ENCODE assay signal across 14 cellular contexts in genomic region chr6:154766993-154767392, GRCh38. TPM values are rescaled to one million over a fixed set of nuclear protein-coding genes. Genes with fewer than 3 reads are reported as not detected.
DNase-seq lines count a peak whose midpoint lies in the region; ATAC-seq and TF ChIP-seq lines count a peak whose summit lies in the region.
"Had no signal": no experiment of that assay in that cellular context is flagged by ENCODE, and none has a peak within 500 bp of the region (broad histone marks: within the 10 kb centered on the region; RNA-seq: fewer than 3 reads in every experiment).

No MANE protein-coding gene starts in this region.

- no peaks in the 10 kb centered on the region for H3K27me3 Mint-ChIP-seq in MCF 10A (ENCODE audit: insufficient read depth, unreplicated experiment)
- no peaks in the 10 kb centered on the region for H3K27me3 Mint-ChIP-seq in stimulated activated naive B cell treated with anti-CD40 and anti-IgM and Interleukin-4, amounts not matched to agents 10 μg/mL and 1 μg/mL and 100 μg/mL, for 72 hours
- no peaks in the 10 kb centered on the region for H3K27me3 Mint-ChIP-seq in Caco-2 (ENCODE audit: insufficient read depth, unreplicated experiment)
- H3K27me3 Mint-ChIP-seq: activated B cell treated with CpG ODN at 0.5 μM for 24 hours had no signal

- peaks cover 0 to 8% of the 10 kb centered on the region in 2 donors for H3K4me1 ChIP-seq in breast epithelium
- peaks cover 52% of the 10 kb centered on the region for H3K4me1 ChIP-seq in adipocyte (ENCODE audit: control insufficient read depth, insufficient read depth, low read length)
- peaks cover 0 to 57% of the 10 kb centered on the region in 2 donors for H3K4me1 ChIP-seq in right atrium auricular region
- H3K4me1 ChIP-seq in Caco-2 = no peaks in the 10 kb centered on the region

- peaks cover 50% of the 10 kb centered on the region for H3K4me1 Mint-ChIP-seq in MCF 10A (ENCODE audit: insufficient read depth, unreplicated experiment)
- peaks cover 43 to 63% of the 10 kb centered on the region in 2 donors for H3K4me1 Mint-ChIP-seq in stimulated activated naive B cell treated with anti-CD40 and anti-IgM and Interleukin-4, amounts not matched to agents 10 μg/mL and 1 μg/mL and 100 μg/mL, for 72 hours
- peaks cover 18% of the 10 kb centered on the region for H3K4me1 Mint-ChIP-seq in Caco-2 (ENCODE audit: low read depth, unreplicated experiment)

- H3K9ac ChIP-seq in adipocyte (ENCODE audit: low read length) = no peak overlapping the region

- H3K4me3 ChIP-seq in breast epithelium (no peak overlapping the region), adipocyte (ENCODE audit: low read length) (no peak overlapping the region), right atrium auricular region (no peak overlapping the region), Caco-2 (ENCODE audit: low read depth, low read length) (no peak overlapping the region)

- no peak for TF ChIP-seq POLR2A in breast epithelium (IDR thresholded peaks at IDR 0.05)

- ATAC-seq in stimulated activated naive B cell treated with anti-CD40 and anti-IgM and Interleukin-4, amounts not matched to agents 10 μg/mL and 1 μg/mL and 100 μg/mL, for 72 hours (replicated peaks) = no peak
- no peak for ATAC-seq in GM18873 (IDR thresholded peaks at IDR 0.05; ENCODE audit: low FRiP score, unreplicated experiment)

- intact Hi-C loops in MCF 10A (cut with micrococcal nuclease) (no loop called here), breast epithelium (cut with DNase I; ENCODE audit: low total_unique reads) (no loop called here), Caco-2 (cut with micrococcal nuclease; ENCODE audit: unreplicated experiment) (no loop called here)

- H3K36me3 Mint-ChIP-seq in MCF 10A (ENCODE audit: insufficient read depth, unreplicated experiment) (peaks cover 10% of the 10 kb centered on the region), Caco-2 (ENCODE audit: insufficient read depth, unreplicated experiment) (peaks cover 18% of the 10 kb centered on the region)
- H3K36me3 Mint-ChIP-seq in stimulated activated naive B cell treated with anti-CD40 and anti-IgM and Interleukin-4, amounts not matched to agents 10 μg/mL and 1 μg/mL and 100 μg/mL, for 72 hours = peaks cover 4 to 33% of the 10 kb centered on the region in 2 donors

- H3K9me3 Mint-ChIP-seq in MCF 10A (ENCODE audit: unreplicated experiment) = no peaks in the 10 kb centered on the region
- H3K9me3 Mint-ChIP-seq in stimulated activated naive B cell treated with anti-CD40 and anti-IgM and Interleukin-4, amounts not matched to agents 10 μg/mL and 1 μg/mL and 100 μg/mL, for 72 hours = peaks cover 0 to 5% of the 10 kb centered on the region in 2 donors
- H3K9me3 Mint-ChIP-seq in Caco-2 (ENCODE audit: unreplicated experiment) = no peaks in the 10 kb centered on the region
- H3K9me3 Mint-ChIP-seq: activated B cell treated with CpG ODN at 0.5 μM for 24 hours had no signal

- H3K27ac Mint-ChIP-seq in MCF 10A (ENCODE audit: low read depth, unreplicated experiment) = peak overlapping the region; percentile 23
- H3K27ac Mint-ChIP-seq in stimulated activated naive B cell treated with anti-CD40 and anti-IgM and Interleukin-4, amounts not matched to agents 10 μg/mL and 1 μg/mL and 100 μg/mL, for 72 hours = peak overlapping the region; percentile 43
- H3K27ac Mint-ChIP-seq in Caco-2 (ENCODE audit: unreplicated experiment) = no peak overlapping the region
- H3K27ac Mint-ChIP-seq: activated B cell treated with CpG ODN at 0.5 μM for 24 hours had no signal

- no peaks in the 10 kb centered on the region for H3K9me3 ChIP-seq in breast epithelium
- H3K9me3 ChIP-seq in adipocyte (ENCODE audit: control insufficient read depth, low read length) = no peaks in the 10 kb centered on the region
- peaks cover 0 to 5% of the 10 kb centered on the region in 2 donors for H3K9me3 ChIP-seq in right atrium auricular region
- no peaks in the 10 kb centered on the region for H3K9me3 ChIP-seq in Caco-2

- BruUV-seq in MCF 10A (replicated peaks; lab: Mats Ljungman, UMichigan) = no TSS peak
- BruUV-seq in Caco-2 (replicated peaks; lab: Mats Ljungman, UMichigan) = no TSS peak

- CTCF ChIA-PET in MCF 10A (lab: Yijun Ruan, JAX) = interaction anchor here (0.6 kb wide), 1 partner anchor 263 kb away, joined by 3 read pairs; no protein-coding TSS in a partner anchor
- CTCF ChIA-PET in Caco-2 (lab: Charles Lee) = interaction anchor here (0.6 kb wide), 1 partner anchor 12 kb away, joined by 4 read pairs; no protein-coding TSS in a partner anchor

- H3K4me3 Mint-ChIP-seq in MCF 10A (ENCODE audit: unreplicated experiment) = no peak overlapping the region
- no peak overlapping the region for H3K4me3 Mint-ChIP-seq in stimulated activated naive B cell treated with anti-CD40 and anti-IgM and Interleukin-4, amounts not matched to agents 10 μg/mL and 1 μg/mL and 100 μg/mL, for 72 hours
- H3K4me3 Mint-ChIP-seq in Caco-2 (ENCODE audit: unreplicated experiment) = no peak overlapping the region
- H3K4me3 Mint-ChIP-seq: activated B cell treated with CpG ODN at 0.5 μM for 24 hours had no signal

- POLR2A ChIA-PET in MCF 10A (lab: Yijun Ruan, JAX) (interaction anchor here (0.6 to 2.7 kb wide), 4 partner anchors 10 to 72 kb away, joined by 3 to 8 read pairs (median 4); no protein-coding TSS in a partner anchor), Caco-2 (lab: Charles Lee) (no interaction called here)

- H3K36me3 ChIP-seq in breast epithelium (no peaks in the 10 kb centered on the region), adipocyte (ENCODE audit: control insufficient read depth, insufficient read depth, low read length, severe bottlenecking) (no peaks in the 10 kb centered on the region), right atrium auricular region (no peaks in the 10 kb centered on the region), Caco-2 (ENCODE audit: control insufficient read depth, insufficient read depth, low read length) (no peaks in the 10 kb centered on the region)
- H3K36me3 ChIP-seq: brain microvascular endothelial cell had no signal

- peak; percentile 17 for DNase-seq in MCF 10A (ENCODE audit: unreplicated experiment)
- DNase-seq in breast epithelium (ENCODE audit: low spot score in 2 of 2) = no peak
- DNase-seq in adipocyte (ENCODE audit: low read depth) = peak; percentile 46
- no peak for DNase-seq in right atrium auricular region (ENCODE audit: low spot score)
- no peak for DNase-seq in stimulated activated naive B cell treated with anti-CD40 and anti-IgM and Interleukin-4, amounts not matched to agents 10 μg/mL and 1 μg/mL and 100 μg/mL, for 72 hours
- no peak for DNase-seq in Caco-2
- no peak for DNase-seq in AG08396 (ENCODE audit: low spot score)
- DNase-seq: activated B cell treated with CpG ODN at 0.5 μM for 24 hours, brain microvascular endothelial cell, Karpas-422, NCI-H2227 treated with DMSO at 0.1 percent for 48 hours, SHP77 treated with DMSO at 0.1 percent for 48 hours had no signal

- TF ChIP-seq CTCF in MCF 10A (IDR thresholded peaks at IDR 0.05; ENCODE audit: unreplicated experiment) (no peak), breast epithelium (IDR thresholded peaks at IDR 0.05) (no peak), right atrium auricular region (IDR thresholded peaks at IDR 0.05) (no peak), Caco-2 (IDR thresholded peaks at IDR 0.05; ENCODE audit: insufficient read depth in 1 of 2, low read depth in 1 of 2, low read length in 1 of 2, severe bottlenecking in 1 of 2, unreplicated experiment in 1 of 2) (no peak)

- H3K27ac ChIP-seq in breast epithelium = no peak overlapping the region
- peak overlapping the region; percentile 12 to 73 for H3K27ac ChIP-seq in right atrium auricular region
- H3K27ac ChIP-seq: brain microvascular endothelial cell, epithelial cell of prostate had no signal

- H3K27me3 ChIP-seq in breast epithelium (no peaks in the 10 kb centered on the region), adipocyte (replicated peaks; ENCODE audit: control insufficient read depth, insufficient read depth, low read length) (no peaks in the 10 kb centered on the region), right atrium auricular region (no peaks in the 10 kb centered on the region), Caco-2 (replicated peaks; ENCODE audit: control insufficient read depth, insufficient read depth, low read length) (no peaks in the 10 kb centered on the region)
- H3K27me3 ChIP-seq: brain microvascular endothelial cell had no signal

RNA-seq across cellular contexts. Expression of gene SCAF8, which starts 33.8 kb away (rescaled TPM):
- 41.0 and 49.2 TPM in 2 replicates for total RNA-seq in MCF 10A (2022)
- 10 to 100 TPM; 38.9 to 58.0 (median 41.0) TPM for total RNA-seq in breast epithelium
- total RNA-seq in right atrium auricular region = 10 to 100 TPM; 44.4 to 46.9 TPM
- 45.2 and 45.9 TPM in 2 replicates for total RNA-seq in Caco-2 (2022)

Comparison
In these comparisons a context has a peak if more than half of its experiments do, and no peak if none do; other contexts are left out.
1. DNase-seq: peak in MCF 10A (single experiment) and adipocyte (single experiment); none in breast epithelium (0 of 2), right atrium auricular region (single experiment), stimulated activated naive B cell treated with anti-CD40 and anti-IgM and Interleukin-4, amounts not matched to agents 10 μg/mL and 1 μg/mL and 100 μg/mL, for 72 hours (single experiment), Caco-2 (0 of 2) and AG08396 (single experiment).
2. H3K27ac ChIP-seq: peak in right atrium auricular region (2 of 2); none in breast epithelium (0 of 2).